ENCODE assay signal across 1 cellular context in genomic region chr15:46312133-46312740, GRCh38.
TF ChIP-seq lines count a peak whose summit lies in the region.

No MANE protein-coding gene starts in this region.

TF ChIP-seq in WTC11, 78 proteins besides CTCF, POLR2A, EP300 and RAD21 (continued from another document):
- TF ChIP-seq TEAD4 (CRISPR knock-in tag; IDR thresholded peaks at IDR 0.05): no peak
- no peak for TF ChIP-seq ETV6 (CRISPR knock-in tag; IDR thresholded peaks at IDR 0.05)
- TF ChIP-seq ZNF512 (CRISPR knock-in tag; IDR thresholded peaks at IDR 0.05; ENCODE audit: borderline replicate concordance): no peak
- no peak for TF ChIP-seq GABPB1 (CRISPR knock-in tag; IDR thresholded peaks at IDR 0.05)
- TF ChIP-seq GTF2I (CRISPR knock-in tag; conservative IDR thresholded peaks at IDR 0.05): no peak
- TF ChIP-seq ZNF281 (CRISPR knock-in tag; IDR thresholded peaks at IDR 0.05): no peak
- no peak for TF ChIP-seq KAT7 (CRISPR knock-in tag; IDR thresholded peaks at IDR 0.05; ENCODE audit: borderline replicate concordance)
- TF ChIP-seq, protein P1, sequence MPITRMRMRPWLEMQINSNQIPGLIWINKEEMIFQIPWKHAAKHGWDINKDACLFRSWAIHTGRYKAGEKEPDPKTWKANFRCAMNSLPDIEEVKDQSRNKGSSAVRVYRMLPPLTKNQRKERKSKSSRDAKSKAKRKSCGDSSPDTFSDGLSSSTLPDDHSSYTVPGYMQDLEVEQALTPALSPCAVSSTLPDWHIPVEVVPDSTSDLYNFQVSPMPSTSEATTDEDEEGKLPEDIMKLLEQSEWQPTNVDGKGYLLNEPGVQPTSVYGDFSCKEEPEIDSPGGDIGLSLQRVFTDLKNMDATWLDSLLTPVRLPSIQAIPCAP (CRISPR knock-in tag; IDR thresholded peaks at IDR 0.05): no peak
- TF ChIP-seq ZBTB21 (CRISPR knock-in tag; IDR thresholded peaks at IDR 0.05; ENCODE audit: borderline replicate concordance): no peak
